9 cellular contexts compared by ENCODE assay signal in the genomic region with DNA sequence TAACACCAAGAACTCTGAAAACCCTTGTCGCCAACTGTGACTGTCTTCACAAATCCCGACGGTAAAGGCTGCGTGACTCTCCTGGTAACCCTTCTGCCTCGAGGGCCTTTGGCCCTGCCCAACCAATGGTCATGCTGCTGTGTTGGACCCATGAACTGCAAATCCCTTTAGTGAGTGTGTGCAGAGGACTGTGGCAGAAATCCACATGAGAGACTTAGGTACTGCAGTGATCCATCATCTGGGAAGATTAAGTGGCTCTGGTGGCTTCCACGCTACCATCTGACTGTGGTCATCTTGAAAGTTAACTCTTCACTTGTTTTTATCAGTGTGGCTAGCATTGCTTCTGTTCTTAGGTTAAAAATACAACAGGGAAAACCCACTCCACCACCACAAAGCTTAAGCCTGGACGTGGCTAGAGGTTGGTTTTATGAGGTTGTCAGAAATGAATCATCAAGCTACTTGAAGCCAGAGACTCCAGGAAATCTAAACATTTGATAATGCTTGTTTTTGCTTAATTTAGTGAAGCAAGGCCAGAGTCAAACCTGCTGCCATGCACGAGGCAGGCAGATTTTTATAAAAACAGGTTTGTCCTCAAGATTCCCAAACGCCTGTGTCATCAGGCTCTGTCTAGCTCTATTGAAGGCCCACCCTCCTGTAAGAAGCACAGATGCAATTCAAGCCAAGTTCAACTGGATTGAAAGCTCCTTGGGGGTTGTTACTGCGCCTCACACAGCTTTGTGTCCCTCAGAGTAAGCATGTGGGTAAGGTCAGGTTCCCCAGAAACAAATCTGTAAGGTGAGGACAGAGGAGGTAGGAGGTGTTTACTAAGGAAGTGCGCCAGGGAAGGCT. TPM values are rescaled to one million over a fixed set of nuclear protein-coding genes. Genes with fewer than 3 reads are reported as not detected.
A peak's percentile ranks its signal among the peaks of the same experiment; 100 is the strongest.
DNase-seq lines count a peak whose midpoint lies in the region; ATAC-seq, FAIRE-seq and TF ChIP-seq lines count a peak whose summit lies in the region.
"Had no signal": no experiment of that assay in that cellular context is flagged by ENCODE, and none has a peak within 500 bp of the region (broad histone marks: within the 10 kb centered on the region; RNA-seq: fewer than 3 reads in every experiment).

No MANE protein-coding gene starts in this region.

- no peaks in the 10 kb centered on the region for H3K4me1 ChIP-seq in pancreas
- H3K4me1 ChIP-seq in small intestine (ENCODE audit: control insufficient read depth in 2 of 2, insufficient read depth in 1 of 2, low read depth in 1 of 2, low read length in 1 of 2): no peaks in the 10 kb centered on the region
- H3K4me1 ChIP-seq: parathyroid adenoma had no signal

- ATAC-seq in GM21526 (IDR thresholded peaks at IDR 0.05; ENCODE audit: low FRiP score, unreplicated experiment): peak; percentile 69
- peak; percentile 92 to 93 for ATAC-seq in stimulated activated naive B cell treated with anti-CD40 and anti-IgM and Interleukin-4, amounts not matched to agents 10 μg/mL and 1 μg/mL and 100 μg/mL, for 72 hours (replicated peaks)
- no peak for ATAC-seq in pancreas

- H3K27me3 ChIP-seq in brain microvascular endothelial cell (replicated peaks): peaks cover 12% of the 10 kb centered on the region
- H3K27me3 ChIP-seq in pancreas: no peaks in the 10 kb centered on the region
- H3K27me3 ChIP-seq in small intestine (ENCODE audit: control insufficient read depth in 2 of 2, insufficient read depth in 2 of 2, low read length in 2 of 2): no peaks in the 10 kb centered on the region

- H3K27ac ChIP-seq in brain microvascular endothelial cell (no peak overlapping the region), pancreas (no peak overlapping the region), small intestine (ENCODE audit: low read depth in 1 of 2, low read length in 1 of 2) (peak overlapping the region in 1 of 2 donors; percentile 1)
- H3K27ac ChIP-seq: parathyroid adenoma had no signal

- peaks cover 32 to 63% of the 10 kb centered on the region in 2 donors for H3K4me1 Mint-ChIP-seq in stimulated activated naive B cell treated with anti-CD40 and anti-IgM and Interleukin-4, amounts not matched to agents 10 μg/mL and 1 μg/mL and 100 μg/mL, for 72 hours

- H3K4me3 Mint-ChIP-seq in stimulated activated naive B cell treated with anti-CD40 and anti-IgM and Interleukin-4, amounts not matched to agents 10 μg/mL and 1 μg/mL and 100 μg/mL, for 72 hours: peak overlapping the region; percentile 40 to 69

- TF ChIP-seq CTCF in GM12865 (IDR thresholded peaks at IDR 0.05; ENCODE audit: insufficient read depth, low read depth, low read length, missing control alignments) (no peak), brain microvascular endothelial cell (IDR thresholded peaks at IDR 0.05; ENCODE audit: low read depth, low read length, missing control alignments) (no peak), pancreas (IDR thresholded peaks at IDR 0.05) (no peak)

- no peak for FAIRE-seq in pancreas (lab: Jason Lieb, UNC)
- FAIRE-seq in small intestine (lab: Jason Lieb, UNC): no peak

- H3K9me3 ChIP-seq in pancreas (no peaks in the 10 kb centered on the region), small intestine (ENCODE audit: control insufficient read depth, low read depth) (no peaks in the 10 kb centered on the region)

- WGBS in pancreas, 2 donors: 87 to 88% methylated on average over 11 of the region's 11 CpGs
- 61 to 78% (median 70%) methylated on average over 11 of the region's 11 CpGs for WGBS in small intestine, 3 donors

- peaks cover 0 to 4% of the 10 kb centered on the region in 2 donors for H3K9me3 Mint-ChIP-seq in stimulated activated naive B cell treated with anti-CD40 and anti-IgM and Interleukin-4, amounts not matched to agents 10 μg/mL and 1 μg/mL and 100 μg/mL, for 72 hours

- no peaks in the 10 kb centered on the region for H3K36me3 ChIP-seq in brain microvascular endothelial cell (replicated peaks)
- H3K36me3 ChIP-seq in pancreas: no peaks in the 10 kb centered on the region
- H3K36me3 ChIP-seq in small intestine (ENCODE audit: control insufficient read depth in 2 of 2, insufficient read depth in 2 of 2, low read length in 2 of 2): no peaks in the 10 kb centered on the region

- H3K27me3 Mint-ChIP-seq in stimulated activated naive B cell treated with anti-CD40 and anti-IgM and Interleukin-4, amounts not matched to agents 10 μg/mL and 1 μg/mL and 100 μg/mL, for 72 hours: no peaks in the 10 kb centered on the region

- peaks cover 13 to 15% of the 10 kb centered on the region in 2 donors for H3K36me3 Mint-ChIP-seq in stimulated activated naive B cell treated with anti-CD40 and anti-IgM and Interleukin-4, amounts not matched to agents 10 μg/mL and 1 μg/mL and 100 μg/mL, for 72 hours

- intact Hi-C loops in pancreas (cut with DNase I): no loop called here

- in situ Hi-C loops in brain microvascular endothelial cell (cut with HindIII; ENCODE audit: low pct_ligation_motif_present, low sequenced_read_pairs): no loop called here

- DNase-seq in GM12865 (ENCODE audit: low read depth): peak; percentile 91
- DNase-seq in HS-27A (ENCODE audit: low read depth): peak; percentile 69
- DNase-seq in brain microvascular endothelial cell: peak; percentile 89
- DNase-seq in stimulated activated naive B cell treated with anti-CD40 and anti-IgM and Interleukin-4, amounts not matched to agents 10 μg/mL and 1 μg/mL and 100 μg/mL, for 72 hours: peak; percentile 63
- DNase-seq in pancreas: no peak
- no peak for DNase-seq in anterior cingulate cortex (lab: John Stamatoyannopoulos, UW)
- DNase-seq in small intestine: no peak

- no peak overlapping the region; the same call in 1 of the 2 replicates for H3K4me3 ChIP-seq in GM12865 (ENCODE audit: low read depth, low read length)
- no peak overlapping the region for H3K4me3 ChIP-seq in brain microvascular endothelial cell (ENCODE audit: low read depth, low read length)
- H3K4me3 ChIP-seq in pancreas: no peak overlapping the region
- H3K4me3 ChIP-seq in small intestine (ENCODE audit: low read depth in 1 of 2, low read length in 2 of 2): no peak overlapping the region

- peak overlapping the region; percentile 92 for H3K27ac Mint-ChIP-seq in stimulated activated naive B cell treated with anti-CD40 and anti-IgM and Interleukin-4, amounts not matched to agents 10 μg/mL and 1 μg/mL and 100 μg/mL, for 72 hours

RNA-seq across cellular contexts. Expression of a gene that starts 52.7 kb away (rescaled TPM):
- 10 to 100 TPM; 13.6 to 21.4 (median 17.6) TPM for total RNA-seq in pancreas
- polyA plus RNA-seq in pancreas (1 to 10 TPM; 2.4 to 7.7 TPM), small intestine (10 to 100 TPM in 1 of 3 donors, 1 to 10 TPM in 2; 4.9 to 10.1 (median 8.5) TPM)

Comparison
In these comparisons a context has a peak if more than half of its experiments do, and no peak if none do; other contexts are left out.
1. DNase-seq: peak in GM12865 (single experiment), HS-27A (single experiment), brain microvascular endothelial cell (single experiment) and stimulated activated naive B cell treated with anti-CD40 and anti-IgM and Interleukin-4, amounts not matched to agents 10 μg/mL and 1 μg/mL and 100 μg/mL, for 72 hours (single experiment); none in pancreas (0 of 6), anterior cingulate cortex (0 of 58) and small intestine (single experiment).
2. ATAC-seq: peak in GM21526 (single experiment) and stimulated activated naive B cell treated with anti-CD40 and anti-IgM and Interleukin-4, amounts not matched to agents 10 μg/mL and 1 μg/mL and 100 μg/mL, for 72 hours (2 of 2); none in pancreas (0 of 4).